8 cellular contexts compared by ENCODE assay signal in the genomic region with DNA sequence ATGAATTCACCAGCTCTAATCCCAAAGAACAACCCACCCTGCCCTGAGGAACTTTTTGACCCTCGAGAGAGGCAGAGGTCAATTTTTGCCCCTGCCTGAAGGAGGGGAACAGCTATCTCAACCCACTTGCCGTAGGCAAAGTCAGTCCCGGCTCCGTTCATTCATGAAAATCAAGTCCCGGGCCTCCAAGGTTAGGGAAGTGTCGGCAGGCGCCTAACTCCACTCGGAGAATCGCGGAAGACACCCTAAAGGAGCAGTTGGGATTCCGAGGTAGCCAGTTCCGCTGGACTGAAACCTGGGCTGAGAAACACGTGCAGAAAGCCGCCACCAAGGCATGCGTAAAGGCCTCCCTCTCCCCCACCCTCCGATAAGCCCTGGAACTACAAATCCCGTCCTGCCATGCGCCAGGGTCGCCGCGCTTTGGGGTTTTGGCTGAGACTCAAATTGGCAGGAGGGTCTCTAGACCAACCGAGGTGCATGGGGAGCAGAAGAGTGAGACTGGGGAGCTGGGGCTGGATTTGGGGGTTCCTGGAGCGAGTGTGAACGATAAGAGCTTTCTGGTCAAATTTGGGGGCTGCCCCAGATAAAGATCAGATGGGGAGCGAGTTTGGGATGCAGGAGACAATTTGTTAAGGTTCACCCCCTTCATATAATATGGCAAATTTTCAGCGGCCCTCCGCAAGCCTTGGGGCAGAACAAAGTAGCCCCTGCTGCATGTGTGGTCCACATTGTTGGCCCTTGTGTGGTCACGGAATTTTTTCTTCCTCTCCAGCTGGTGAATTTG. TPM values are rescaled to one million over a fixed set of nuclear protein-coding genes. Genes with fewer than 3 reads are reported as not detected.
DNase-seq lines count a peak whose midpoint lies in the region; ATAC-seq and TF ChIP-seq lines count a peak whose summit lies in the region.

TSS of gene TNPO2 (minus strand) at position 290 of the 784 bp plus-strand sequence. CDS start 2,955 bp downstream, outside the sequence.

- DNase-seq in GM12864 (ENCODE audit: low read depth) (no peak), NCI-H1092 (lab: John Stamatoyannopoulos, UW) (peak; percentile 60), T-cell (peak; percentile 30 to 69 (median 51)), right cardiac atrium (peak; percentile 64 to 81 (median 78)), putamen (ENCODE audit: low spot score) (peak; percentile 65)

- POLR2A ChIA-PET in T-cell (lab: Charles Lee): interaction anchor here (0.5 to 0.6 kb wide), 2 partner anchors 11 to 158 kb away, joined by 3 read pairs; partner anchors contain the start of gene DNASE2 (in 1 of the 2)

- CTCF ChIA-PET in T-cell (lab: Charles Lee): interaction anchor here in 1 of 2 donors (0.6 to 1.2 kb wide), 4 partner anchors 12 to 72 kb away, joined by 3 read pairs; no protein-coding TSS in a partner anchor

- no peak for TF ChIP-seq CTCF in GM12864 (IDR thresholded peaks at IDR 0.05; ENCODE audit: low read depth, low read length, missing control alignments)

- H3K27me3 ChIP-seq in right cardiac atrium (ENCODE audit: control insufficient read depth, insufficient read depth): no peaks in the 10 kb centered on the region

- H3K36me3 Mint-ChIP-seq in T-cell: no peaks in the 10 kb centered on the region

- no peaks in the 10 kb centered on the region for H3K9me3 ChIP-seq in right cardiac atrium (ENCODE audit: control insufficient read depth, low read length)

- peak within 1 kb of the TSS; percentile 87 to 95 (median 93) for H3K4me3 Mint-ChIP-seq in T-cell

- H3K4me1 ChIP-seq in right cardiac atrium (ENCODE audit: control insufficient read depth, insufficient read depth, low read length): no peaks in the 10 kb centered on the region

- H3K9me3 Mint-ChIP-seq in T-cell: no peaks in the 10 kb centered on the region

- WGBS in right cardiac atrium: 4% methylated on average over 28 of the region's 28 CpGs

- H3K27ac ChIP-seq in angular gyrus (ENCODE audit: low read depth, low read length) (peak within 1 kb of the TSS; percentile 26), right cardiac atrium (ENCODE audit: low read length) (peak within 1 kb of the TSS; percentile 84)

- peaks cover 29 to 42% (median 38%) of the 10 kb centered on the region in 3 donors for H3K4me1 Mint-ChIP-seq in T-cell

- peak within 1 kb of the TSS; percentile 90 to 91 for H3K27ac Mint-ChIP-seq in T-cell

- H3K4me3 ChIP-seq in GM12864 (ENCODE audit: low read depth, low read length): peak within 1 kb of the TSS; percentile 96
- H3K4me3 ChIP-seq in right cardiac atrium (ENCODE audit: low read length): peak within 1 kb of the TSS; percentile 51

- intact Hi-C loops in right cardiac atrium (cut with DNase I): no loop called here

- no peaks in the 10 kb centered on the region for H3K27me3 Mint-ChIP-seq in T-cell

- ATAC-seq in T-cell (replicated peaks in 1 of 4) (peak; percentile 33 to 47 (median 36)), right cardiac atrium (peak; percentile 56 to 58), HG03378 (IDR thresholded peaks at IDR 0.05; ENCODE audit: unreplicated experiment) (no peak), GM21528 (IDR thresholded peaks at IDR 0.05; ENCODE audit: low FRiP score, unreplicated experiment) (no peak)

RNA-seq across cellular contexts. Expression of gene TNPO2, which starts in this region (rescaled TPM):
- total RNA-seq in T-cell (10 to 100 TPM; 53.7 to 78.8 (median 62.6) TPM), right cardiac atrium (10 to 100 TPM; 44.3 to 54.6 (median 45.0) TPM)
- polyA plus RNA-seq in right cardiac atrium: 24.8 TPM

Comparison
In these comparisons a context has a peak if more than half of its experiments do, and no peak if none do; other contexts are left out.
1. ATAC-seq: peak in T-cell (4 of 4) and right cardiac atrium (2 of 2); none in HG03378 (single experiment) and GM21528 (single experiment).